Comparison of ENCODE assay signal across 1 cellular context in the genomic region with DNA sequence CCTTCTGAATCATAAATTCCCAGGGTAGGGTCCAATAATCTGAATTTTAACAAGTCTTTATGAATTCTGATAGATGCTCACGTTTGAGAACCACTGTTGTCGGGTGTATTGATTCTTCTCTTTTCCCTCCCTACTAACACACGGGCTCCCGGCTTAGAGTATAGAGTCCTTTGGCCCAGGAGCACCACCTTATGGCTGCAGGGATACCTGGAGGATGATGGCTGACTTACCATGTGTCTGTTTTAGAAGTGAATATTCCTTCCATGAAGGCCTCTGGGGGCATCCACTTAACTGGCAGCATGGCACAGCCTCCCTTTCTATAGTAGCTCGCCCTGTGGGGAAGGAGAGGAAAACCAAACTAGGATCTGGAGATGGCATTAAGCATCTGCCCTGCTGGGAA.
TF ChIP-seq lines count a peak whose summit lies in the region.

No MANE protein-coding gene starts in this region.

TF ChIP-seq in GM23338, 12 proteins besides CTCF, POLR2A, EP300 and RAD21 (continued from another document):
- TF ChIP-seq, protein P1, sequence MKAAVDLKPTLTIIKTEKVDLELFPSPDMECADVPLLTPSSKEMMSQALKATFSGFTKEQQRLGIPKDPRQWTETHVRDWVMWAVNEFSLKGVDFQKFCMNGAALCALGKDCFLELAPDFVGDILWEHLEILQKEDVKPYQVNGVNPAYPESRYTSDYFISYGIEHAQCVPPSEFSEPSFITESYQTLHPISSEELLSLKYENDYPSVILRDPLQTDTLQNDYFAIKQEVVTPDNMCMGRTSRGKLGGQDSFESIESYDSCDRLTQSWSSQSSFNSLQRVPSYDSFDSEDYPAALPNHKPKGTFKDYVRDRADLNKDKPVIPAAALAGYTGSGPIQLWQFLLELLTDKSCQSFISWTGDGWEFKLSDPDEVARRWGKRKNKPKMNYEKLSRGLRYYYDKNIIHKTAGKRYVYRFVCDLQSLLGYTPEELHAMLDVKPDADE (IDR thresholded peaks at IDR 0.05) = no peak
- TF ChIP-seq EZH2phosphoT487 (IDR thresholded peaks at IDR 0.05; ENCODE audit: unreplicated experiment) = no peak
- TF ChIP-seq NANOG (IDR thresholded peaks at IDR 0.05; ENCODE audit: borderline replicate concordance) = no peak
- TF ChIP-seq EZH2 (IDR thresholded peaks at IDR 0.05; ENCODE audit: low read depth, unreplicated experiment) = no peak
- TF ChIP-seq ZNF114 (CRISPR knock-in tag; IDR thresholded peaks at IDR 0.05) = no peak
- TF ChIP-seq ZNF331 (CRISPR knock-in tag; IDR thresholded peaks at IDR 0.05; ENCODE audit: low read depth) = no peak
- TF ChIP-seq, protein P2, sequence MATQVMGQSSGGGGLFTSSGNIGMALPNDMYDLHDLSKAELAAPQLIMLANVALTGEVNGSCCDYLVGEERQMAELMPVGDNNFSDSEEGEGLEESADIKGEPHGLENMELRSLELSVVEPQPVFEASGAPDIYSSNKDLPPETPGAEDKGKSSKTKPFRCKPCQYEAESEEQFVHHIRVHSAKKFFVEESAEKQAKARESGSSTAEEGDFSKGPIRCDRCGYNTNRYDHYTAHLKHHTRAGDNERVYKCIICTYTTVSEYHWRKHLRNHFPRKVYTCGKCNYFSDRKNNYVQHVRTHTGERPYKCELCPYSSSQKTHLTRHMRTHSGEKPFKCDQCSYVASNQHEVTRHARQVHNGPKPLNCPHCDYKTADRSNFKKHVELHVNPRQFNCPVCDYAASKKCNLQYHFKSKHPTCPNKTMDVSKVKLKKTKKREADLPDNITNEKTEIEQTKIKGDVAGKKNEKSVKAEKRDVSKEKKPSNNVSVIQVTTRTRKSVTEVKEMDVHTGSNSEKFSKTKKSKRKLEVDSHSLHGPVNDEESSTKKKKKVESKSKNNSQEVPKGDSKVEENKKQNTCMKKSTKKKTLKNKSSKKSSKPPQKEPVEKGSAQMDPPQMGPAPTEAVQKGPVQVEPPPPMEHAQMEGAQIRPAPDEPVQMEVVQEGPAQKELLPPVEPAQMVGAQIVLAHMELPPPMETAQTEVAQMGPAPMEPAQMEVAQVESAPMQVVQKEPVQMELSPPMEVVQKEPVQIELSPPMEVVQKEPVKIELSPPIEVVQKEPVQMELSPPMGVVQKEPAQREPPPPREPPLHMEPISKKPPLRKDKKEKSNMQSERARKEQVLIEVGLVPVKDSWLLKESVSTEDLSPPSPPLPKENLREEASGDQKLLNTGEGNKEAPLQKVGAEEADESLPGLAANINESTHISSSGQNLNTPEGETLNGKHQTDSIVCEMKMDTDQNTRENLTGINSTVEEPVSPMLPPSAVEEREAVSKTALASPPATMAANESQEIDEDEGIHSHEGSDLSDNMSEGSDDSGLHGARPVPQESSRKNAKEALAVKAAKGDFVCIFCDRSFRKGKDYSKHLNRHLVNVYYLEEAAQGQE (IDR thresholded peaks at IDR 0.05; ENCODE audit: unreplicated experiment) = no peak
- TF ChIP-seq POLR2AphosphoS5 (IDR thresholded peaks at IDR 0.05; ENCODE audit: low read depth) = no peak
- TF ChIP-seq JUNB (IDR thresholded peaks at IDR 0.05; ENCODE audit: unreplicated experiment) = no peak
